ENCODE assay signal across 23 cellular contexts in genomic region chr2:76450024-76450475, GRCh38.
DNase-seq lines count a peak whose midpoint lies in the region; ATAC-seq and TF ChIP-seq lines count a peak whose summit lies in the region.
"Had no signal": no experiment of that assay in that cellular context is flagged by ENCODE, and none has a peak within 500 bp of the region (broad histone marks: within the 10 kb centered on the region; RNA-seq: fewer than 3 reads in every experiment).

No MANE protein-coding gene starts in this region.

- intact Hi-C loops in PC-9 (cut with micrococcal nuclease; ENCODE audit: unreplicated experiment), result no loop called here

- H3K9ac ChIP-seq in OCI-LY3 (ENCODE audit: low read length), result no peak overlapping the region

- H3K9me2 ChIP-seq in PC-9 (ENCODE audit: insufficient read depth), result no peaks in the 10 kb centered on the region

- CTCF ChIA-PET in PC-9 (lab: Charles Lee), result no interaction called here

- H3K27me3 ChIP-seq in OCI-LY3 (ENCODE audit: low read depth, low read length) (no peaks in the 10 kb centered on the region), PC-9 (ENCODE audit: insufficient read depth, low read depth) (no peaks in the 10 kb centered on the region)
- H3K27me3 ChIP-seq: heart left ventricle had no signal

- H3K4me2 ChIP-seq in OCI-LY3 (ENCODE audit: low read length) (peak overlapping the region; percentile 31), PC-9 (no peak overlapping the region)

- H3K9me3 ChIP-seq in OCI-LY3 (ENCODE audit: insufficient read depth, low read length) (no peaks in the 10 kb centered on the region), PC-9 (ENCODE audit: insufficient read depth, low read depth) (no peaks in the 10 kb centered on the region)
- H3K9me3 ChIP-seq: heart left ventricle, prostate gland had no signal

- peak; percentile 83 for ATAC-seq in GM18508 (IDR thresholded peaks at IDR 0.05; ENCODE audit: insufficient read depth, unreplicated experiment)
- peak; percentile 73 for ATAC-seq in GM19467 (IDR thresholded peaks at IDR 0.05; ENCODE audit: unreplicated experiment)
- peak; percentile 78 for ATAC-seq in HG03060 (IDR thresholded peaks at IDR 0.05; ENCODE audit: low read depth, unreplicated experiment)
- no peak for ATAC-seq in HG03196 (IDR thresholded peaks at IDR 0.05; ENCODE audit: unreplicated experiment)
- ATAC-seq: heart left ventricle; natural killer cell treated with Interleukin-12 subunit alpha and Interleukin-12 subunit beta and Interleukin-15 and Interleukin-18, amount 100 ng/mL, for 72 hours; SK-N-SH treated with all-trans-retinoic acid at 6 μM for 48 hours had no signal

- H3K36me3 ChIP-seq in OCI-LY3 (replicated peaks; ENCODE audit: low read depth, low read length) (no peaks in the 10 kb centered on the region), PC-9 (ENCODE audit: low read depth) (no peaks in the 10 kb centered on the region)
- H3K36me3 ChIP-seq: heart left ventricle, prostate gland had no signal

- DNase-seq in activated effector memory CD4-positive, alpha-beta T cell treated with anti-CD3 and anti-CD28 coated beads, Interleukin-2, amount 50 U/mL, for 16 hours, result no peak
- no peak for DNase-seq in PC-9
- no peak for DNase-seq in NK-92 treated with Interleukin-12 subunit alpha and Interleukin-12 subunit beta, amount 100 ng/mL, for 24 hours (lab: John Stamatoyannopoulos, UW)
- DNase-seq: activated CD4-positive, alpha-beta T cell treated with anti-CD3 and anti-CD28 coated beads for 48 hours; activated CD8-positive, alpha-beta memory T cell treated with anti-CD3 and anti-CD28 coated beads, Interleukin-2, amount 50 U/mL, for 48 hours; activated naive CD4-positive, alpha-beta T cell treated with anti-CD3 and anti-CD28 coated beads for 36 hours; endodermal cell; heart left ventricle; mammary epithelial cell; NCI-H1105 treated with DMSO at 0.1 percent for 48 hours; NCI-H2171; NCI-H82; stimulated activated CD4-positive, alpha-beta T cell treated with anti-CD3 and anti-CD28 coated beads, Interleukin-4, amount 100 ng/mL, for 4 hours; stimulated activated CD8-positive, alpha-beta memory T cell treated with anti-CD3 and anti-CD28 coated beads, Interleukin-4, amount 100 ng/mL, for 48 hours had no signal

- H2AFZ ChIP-seq in OCI-LY3 (ENCODE audit: low read depth, low read length) (no peak overlapping the region), PC-9 (no peak overlapping the region)

- peaks cover 18% of the 10 kb centered on the region for H3K4me1 ChIP-seq in OCI-LY3 (ENCODE audit: low read length)
- no peaks in the 10 kb centered on the region for H3K4me1 ChIP-seq in PC-9 (replicated peaks; ENCODE audit: insufficient read depth)
- H3K4me1 ChIP-seq: heart left ventricle, prostate gland had no signal

- H3K79me2 ChIP-seq in OCI-LY3 (ENCODE audit: low read length) (no peaks in the 10 kb centered on the region), PC-9 (ENCODE audit: low read depth) (no peaks in the 10 kb centered on the region)

- POLR2A ChIA-PET in PC-9 (lab: Charles Lee; ENCODE audit: unreplicated experiment), result no interaction called here

- no peak overlapping the region; the same call in 1 of the 2 replicates for H3K4me3 ChIP-seq in OCI-LY3 (ENCODE audit: low read length)
- no peak overlapping the region for H3K4me3 ChIP-seq in PC-9
- H3K4me3 ChIP-seq: heart left ventricle, prostate gland, skin epidermis had no signal

- no TSS peak for BruUV-seq in PC-9 (replicated peaks; lab: Mats Ljungman, UMichigan)

- no peak overlapping the region for H3K27ac ChIP-seq in OCI-LY3 (ENCODE audit: low read length)
- no peak overlapping the region for H3K27ac ChIP-seq in PC-9
- H3K27ac ChIP-seq: heart left ventricle, prostate gland, skin epidermis had no signal

- H3F3A ChIP-seq in PC-9 (ENCODE audit: insufficient read depth, low read depth), result no peaks in the 10 kb centered on the region

- TF ChIP-seq CTCF in OCI-LY3 (IDR thresholded peaks at IDR 0.05; ENCODE audit: low read depth, low read length), result no peak
- TF ChIP-seq CTCF in PC-9 (conservative IDR thresholded peaks at IDR 0.05), result no peak

- H4K20me1 ChIP-seq in OCI-LY3 (ENCODE audit: insufficient read depth, low read length), result no peaks in the 10 kb centered on the region
- H4K20me1 ChIP-seq in PC-9 (ENCODE audit: insufficient read depth), result no peaks in the 10 kb centered on the region
